ENCODE assay signal across 1 cellular context in the genomic region with DNA sequence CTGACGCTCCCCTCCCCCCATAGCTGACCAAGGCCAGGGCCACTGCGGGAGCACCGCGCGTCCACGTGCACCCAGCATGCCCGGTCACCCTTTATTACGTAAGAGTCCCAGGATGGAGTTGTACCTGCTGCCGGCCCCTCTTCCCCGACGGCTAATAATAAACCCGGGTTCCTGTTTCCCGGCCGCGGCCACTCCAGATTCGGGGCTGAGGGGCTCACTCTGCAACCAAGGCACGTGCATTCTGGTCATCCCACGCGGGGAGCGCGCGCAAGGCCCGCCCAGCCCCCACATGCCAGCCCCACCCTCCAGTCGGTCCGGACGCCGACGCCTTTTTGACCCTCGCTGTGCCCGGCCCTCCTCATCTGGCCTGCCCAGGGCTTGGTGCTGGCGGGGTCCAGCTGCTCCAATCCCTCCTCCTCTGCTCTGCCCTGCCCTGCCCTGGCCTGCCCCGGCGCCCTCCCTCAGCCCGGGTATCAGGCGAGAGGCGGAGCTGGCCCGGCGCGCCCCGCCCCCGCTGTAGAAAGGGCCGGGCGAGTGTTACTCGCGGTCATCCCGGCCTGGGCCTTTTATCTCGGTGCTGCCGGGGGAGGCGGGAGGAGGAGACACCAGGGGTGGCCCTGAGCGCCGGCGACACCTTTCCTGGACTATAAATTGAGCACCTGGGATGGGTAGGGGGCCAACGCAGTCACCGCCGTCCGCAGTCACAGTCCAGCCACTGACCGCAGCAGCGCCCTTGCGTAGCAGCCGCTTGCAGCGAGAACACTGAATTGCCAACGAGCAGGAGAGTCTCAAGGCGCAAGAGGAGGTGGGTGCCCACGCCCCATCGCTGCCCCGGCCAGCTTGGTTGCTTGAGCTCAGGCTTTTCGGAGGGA.
TF ChIP-seq lines count a peak whose summit lies in the region.

No MANE protein-coding gene starts in this region.

TF ChIP-seq in HepG2, 621 proteins besides CTCF, POLR2A, EP300 and RAD21 (continued from another document):
- peak; percentile 97; the same call in 1 of the 2 replicates for TF ChIP-seq NR1H2 (CRISPR knock-in tag; IDR thresholded peaks at IDR 0.05; ENCODE audit: borderline replicate concordance, low read depth)
- TF ChIP-seq, protein P1, sequence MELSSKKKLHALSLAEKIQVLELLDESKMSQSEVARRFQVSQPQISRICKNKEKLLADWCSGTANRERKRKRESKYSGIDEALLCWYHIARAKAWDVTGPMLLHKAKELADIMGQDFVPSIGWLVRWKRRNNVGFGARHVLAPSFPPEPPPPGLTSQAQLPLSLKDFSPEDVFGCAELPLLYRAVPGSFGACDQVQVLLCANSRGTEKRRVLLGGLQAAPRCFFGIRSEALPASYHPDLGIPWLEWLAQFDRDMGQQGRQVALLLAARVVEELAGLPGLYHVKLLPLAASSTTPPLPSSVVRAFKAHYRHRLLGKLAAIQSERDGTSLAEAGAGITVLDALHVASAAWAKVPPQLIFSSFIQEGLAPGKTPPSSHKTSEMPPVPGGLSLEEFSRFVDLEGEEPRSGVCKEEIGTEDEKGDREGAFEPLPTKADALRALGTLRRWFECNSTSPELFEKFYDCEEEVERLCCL (CRISPR knock-in tag; IDR thresholded peaks at IDR 0.05; ENCODE audit: borderline replicate concordance) = no peak; the same call in 1 of the 2 replicates
- TF ChIP-seq, protein P2, sequence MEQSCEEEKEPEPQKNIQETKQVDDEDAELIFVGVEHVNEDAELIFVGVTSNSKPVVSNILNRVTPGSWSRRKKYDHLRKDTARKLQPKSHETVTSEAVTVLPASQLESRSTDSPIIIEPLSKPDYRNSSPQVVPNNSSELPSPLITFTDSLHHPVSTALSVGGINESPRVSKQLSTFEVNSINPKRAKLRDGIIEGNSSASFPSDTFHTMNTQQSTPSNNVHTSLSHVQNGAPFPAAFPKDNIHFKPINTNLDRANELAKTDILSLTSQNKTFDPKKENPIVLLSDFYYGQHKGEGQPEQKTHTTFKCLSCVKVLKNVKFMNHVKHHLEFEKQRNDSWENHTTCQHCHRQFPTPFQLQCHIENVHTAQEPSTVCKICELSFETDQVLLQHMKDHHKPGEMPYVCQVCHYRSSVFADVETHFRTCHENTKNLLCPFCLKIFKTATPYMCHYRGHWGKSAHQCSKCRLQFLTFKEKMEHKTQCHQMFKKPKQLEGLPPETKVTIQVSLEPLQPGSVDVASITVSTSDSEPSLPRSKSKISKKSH (CRISPR knock-in tag; IDR thresholded peaks at IDR 0.05; ENCODE audit: borderline replicate concordance) = no peak; the same call in 1 of the 2 replicates
- 0 out of 2 replicates have a peak, but pooled peaks have one; percentile 17 for TF ChIP-seq THYN1 (CRISPR knock-in tag; IDR thresholded peaks at IDR 0.05; ENCODE audit: borderline replicate concordance, low read depth)
- TF ChIP-seq SMYD3 (CRISPR knock-in tag; IDR thresholded peaks at IDR 0.05) = no peak
- no peak for TF ChIP-seq ZNF382 (CRISPR knock-in tag; IDR thresholded peaks at IDR 0.05; ENCODE audit: borderline replicate concordance)
- TF ChIP-seq ZFYVE20 (CRISPR knock-in tag; IDR thresholded peaks at IDR 0.05; ENCODE audit: borderline replicate concordance, low read depth) = no peak
- TF ChIP-seq, protein P3, sequence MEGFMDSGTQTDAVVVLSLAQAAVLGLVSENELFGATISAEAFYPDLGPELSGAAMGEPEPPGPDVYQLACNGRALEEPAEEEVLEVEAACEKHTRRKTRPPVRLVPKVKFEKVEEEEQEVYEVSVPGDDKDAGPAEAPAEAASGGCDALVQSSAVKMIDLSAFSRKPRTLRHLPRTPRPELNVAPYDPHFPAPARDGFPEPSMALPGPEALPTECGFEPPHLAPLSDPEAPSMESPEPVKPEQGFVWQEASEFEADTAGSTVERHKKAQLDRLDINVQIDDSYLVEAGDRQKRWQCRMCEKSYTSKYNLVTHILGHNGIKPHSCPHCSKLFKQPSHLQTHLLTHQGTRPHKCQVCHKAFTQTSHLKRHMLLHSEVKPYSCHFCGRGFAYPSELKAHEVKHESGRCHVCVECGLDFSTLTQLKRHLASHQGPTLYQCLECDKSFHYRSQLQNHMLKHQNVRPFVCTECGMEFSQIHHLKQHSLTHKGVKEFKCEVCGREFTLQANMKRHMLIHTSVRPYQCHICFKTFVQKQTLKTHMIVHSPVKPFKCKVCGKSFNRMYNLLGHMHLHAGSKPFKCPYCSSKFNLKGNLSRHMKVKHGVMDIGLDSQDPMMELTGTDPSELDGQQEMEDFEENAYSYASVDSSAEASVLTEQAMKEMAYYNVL (CRISPR knock-in tag; IDR thresholded peaks at IDR 0.05; ENCODE audit: borderline replicate concordance) = no peak
- TF ChIP-seq CCDC6 (CRISPR knock-in tag; IDR thresholded peaks at IDR 0.05) = peak; percentile 64; the same call in 1 of the 2 replicates
- no peak for TF ChIP-seq ZNF577 (CRISPR knock-in tag; IDR thresholded peaks at IDR 0.05; ENCODE audit: borderline replicate concordance, low read depth)
- TF ChIP-seq HNRNPUL1 (IDR thresholded peaks at IDR 0.05; ENCODE audit: low read depth, low read length) = peak; percentile 24; the same call in 1 of the 2 replicates
- no peak for TF ChIP-seq RFX5 (IDR thresholded peaks at IDR 0.05; ENCODE audit: low read depth, low read length)
- TF ChIP-seq, protein P4, sequence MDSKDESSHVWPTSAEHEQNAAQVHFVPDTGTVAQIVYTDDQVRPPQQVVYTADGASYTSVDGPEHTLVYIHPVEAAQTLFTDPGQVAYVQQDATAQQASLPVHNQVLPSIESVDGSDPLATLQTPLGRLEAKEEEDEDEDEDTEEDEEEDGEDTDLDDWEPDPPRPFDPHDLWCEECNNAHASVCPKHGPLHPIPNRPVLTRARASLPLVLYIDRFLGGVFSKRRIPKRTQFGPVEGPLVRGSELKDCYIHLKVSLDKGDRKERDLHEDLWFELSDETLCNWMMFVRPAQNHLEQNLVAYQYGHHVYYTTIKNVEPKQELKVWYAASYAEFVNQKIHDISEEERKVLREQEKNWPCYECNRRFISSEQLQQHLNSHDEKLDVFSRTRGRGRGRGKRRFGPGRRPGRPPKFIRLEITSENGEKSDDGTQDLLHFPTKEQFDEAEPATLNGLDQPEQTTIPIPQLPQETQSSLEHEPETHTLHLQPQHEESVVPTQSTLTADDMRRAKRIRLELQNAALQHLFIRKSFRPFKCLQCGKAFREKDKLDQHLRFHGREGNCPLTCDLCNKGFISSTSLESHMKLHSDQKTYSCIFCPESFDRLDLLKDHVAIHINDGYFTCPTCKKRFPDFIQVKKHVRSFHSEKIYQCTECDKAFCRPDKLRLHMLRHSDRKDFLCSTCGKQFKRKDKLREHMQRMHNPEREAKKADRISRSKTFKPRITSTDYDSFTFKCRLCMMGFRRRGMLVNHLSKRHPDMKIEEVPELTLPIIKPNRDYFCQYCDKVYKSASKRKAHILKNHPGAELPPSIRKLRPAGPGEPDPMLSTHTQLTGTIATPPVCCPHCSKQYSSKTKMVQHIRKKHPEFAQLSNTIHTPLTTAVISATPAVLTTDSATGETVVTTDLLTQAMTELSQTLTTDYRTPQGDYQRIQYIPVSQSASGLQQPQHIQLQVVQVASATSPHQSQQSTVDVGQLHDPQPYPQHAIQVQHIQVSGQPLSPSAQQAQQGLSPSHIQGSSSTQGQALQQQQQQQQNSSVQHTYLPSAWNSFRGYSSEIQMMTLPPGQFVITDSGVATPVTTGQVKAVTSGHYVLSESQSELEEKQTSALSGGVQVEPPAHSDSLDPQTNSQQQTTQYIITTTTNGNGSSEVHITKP (CRISPR knock-in tag; IDR thresholded peaks at IDR 0.05; ENCODE audit: low read depth) = peak; percentile 17; the same call in 1 of the 2 replicates
- TF ChIP-seq, protein P5, sequence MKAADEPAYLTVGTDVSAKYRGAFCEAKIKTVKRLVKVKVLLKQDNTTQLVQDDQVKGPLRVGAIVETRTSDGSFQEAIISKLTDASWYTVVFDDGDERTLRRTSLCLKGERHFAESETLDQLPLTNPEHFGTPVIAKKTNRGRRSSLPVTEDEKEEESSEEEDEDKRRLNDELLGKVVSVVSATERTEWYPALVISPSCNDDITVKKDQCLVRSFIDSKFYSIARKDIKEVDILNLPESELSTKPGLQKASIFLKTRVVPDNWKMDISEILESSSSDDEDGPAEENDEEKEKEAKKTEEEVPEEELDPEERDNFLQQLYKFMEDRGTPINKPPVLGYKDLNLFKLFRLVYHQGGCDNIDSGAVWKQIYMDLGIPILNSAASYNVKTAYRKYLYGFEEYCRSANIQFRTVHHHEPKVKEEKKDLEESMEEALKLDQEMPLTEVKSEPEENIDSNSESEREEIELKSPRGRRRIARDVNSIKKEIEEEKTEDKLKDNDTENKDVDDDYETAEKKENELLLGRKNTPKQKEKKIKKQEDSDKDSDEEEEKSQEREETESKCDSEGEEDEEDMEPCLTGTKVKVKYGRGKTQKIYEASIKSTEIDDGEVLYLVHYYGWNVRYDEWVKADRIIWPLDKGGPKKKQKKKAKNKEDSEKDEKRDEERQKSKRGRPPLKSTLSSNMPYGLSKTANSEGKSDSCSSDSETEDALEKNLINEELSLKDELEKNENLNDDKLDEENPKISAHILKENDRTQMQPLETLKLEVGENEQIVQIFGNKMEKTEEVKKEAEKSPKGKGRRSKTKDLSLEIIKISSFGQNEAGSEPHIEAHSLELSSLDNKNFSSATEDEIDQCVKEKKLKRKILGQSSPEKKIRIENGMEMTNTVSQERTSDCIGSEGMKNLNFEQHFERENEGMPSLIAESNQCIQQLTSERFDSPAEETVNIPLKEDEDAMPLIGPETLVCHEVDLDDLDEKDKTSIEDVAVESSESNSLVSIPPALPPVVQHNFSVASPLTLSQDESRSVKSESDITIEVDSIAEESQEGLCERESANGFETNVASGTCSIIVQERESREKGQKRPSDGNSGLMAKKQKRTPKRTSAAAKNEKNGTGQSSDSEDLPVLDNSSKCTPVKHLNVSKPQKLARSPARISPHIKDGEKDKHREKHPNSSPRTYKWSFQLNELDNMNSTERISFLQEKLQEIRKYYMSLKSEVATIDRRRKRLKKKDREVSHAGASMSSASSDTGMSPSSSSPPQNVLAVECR (CRISPR knock-in tag; IDR thresholded peaks at IDR 0.05; ENCODE audit: borderline replicate concordance) = peak; percentile 55; the same call in 1 of the 2 replicates
- TF ChIP-seq ZNF335 (CRISPR knock-in tag; IDR thresholded peaks at IDR 0.05) = 0 out of 2 replicates have a peak, but pooled peaks have one; percentile 43
- TF ChIP-seq, protein P6, sequence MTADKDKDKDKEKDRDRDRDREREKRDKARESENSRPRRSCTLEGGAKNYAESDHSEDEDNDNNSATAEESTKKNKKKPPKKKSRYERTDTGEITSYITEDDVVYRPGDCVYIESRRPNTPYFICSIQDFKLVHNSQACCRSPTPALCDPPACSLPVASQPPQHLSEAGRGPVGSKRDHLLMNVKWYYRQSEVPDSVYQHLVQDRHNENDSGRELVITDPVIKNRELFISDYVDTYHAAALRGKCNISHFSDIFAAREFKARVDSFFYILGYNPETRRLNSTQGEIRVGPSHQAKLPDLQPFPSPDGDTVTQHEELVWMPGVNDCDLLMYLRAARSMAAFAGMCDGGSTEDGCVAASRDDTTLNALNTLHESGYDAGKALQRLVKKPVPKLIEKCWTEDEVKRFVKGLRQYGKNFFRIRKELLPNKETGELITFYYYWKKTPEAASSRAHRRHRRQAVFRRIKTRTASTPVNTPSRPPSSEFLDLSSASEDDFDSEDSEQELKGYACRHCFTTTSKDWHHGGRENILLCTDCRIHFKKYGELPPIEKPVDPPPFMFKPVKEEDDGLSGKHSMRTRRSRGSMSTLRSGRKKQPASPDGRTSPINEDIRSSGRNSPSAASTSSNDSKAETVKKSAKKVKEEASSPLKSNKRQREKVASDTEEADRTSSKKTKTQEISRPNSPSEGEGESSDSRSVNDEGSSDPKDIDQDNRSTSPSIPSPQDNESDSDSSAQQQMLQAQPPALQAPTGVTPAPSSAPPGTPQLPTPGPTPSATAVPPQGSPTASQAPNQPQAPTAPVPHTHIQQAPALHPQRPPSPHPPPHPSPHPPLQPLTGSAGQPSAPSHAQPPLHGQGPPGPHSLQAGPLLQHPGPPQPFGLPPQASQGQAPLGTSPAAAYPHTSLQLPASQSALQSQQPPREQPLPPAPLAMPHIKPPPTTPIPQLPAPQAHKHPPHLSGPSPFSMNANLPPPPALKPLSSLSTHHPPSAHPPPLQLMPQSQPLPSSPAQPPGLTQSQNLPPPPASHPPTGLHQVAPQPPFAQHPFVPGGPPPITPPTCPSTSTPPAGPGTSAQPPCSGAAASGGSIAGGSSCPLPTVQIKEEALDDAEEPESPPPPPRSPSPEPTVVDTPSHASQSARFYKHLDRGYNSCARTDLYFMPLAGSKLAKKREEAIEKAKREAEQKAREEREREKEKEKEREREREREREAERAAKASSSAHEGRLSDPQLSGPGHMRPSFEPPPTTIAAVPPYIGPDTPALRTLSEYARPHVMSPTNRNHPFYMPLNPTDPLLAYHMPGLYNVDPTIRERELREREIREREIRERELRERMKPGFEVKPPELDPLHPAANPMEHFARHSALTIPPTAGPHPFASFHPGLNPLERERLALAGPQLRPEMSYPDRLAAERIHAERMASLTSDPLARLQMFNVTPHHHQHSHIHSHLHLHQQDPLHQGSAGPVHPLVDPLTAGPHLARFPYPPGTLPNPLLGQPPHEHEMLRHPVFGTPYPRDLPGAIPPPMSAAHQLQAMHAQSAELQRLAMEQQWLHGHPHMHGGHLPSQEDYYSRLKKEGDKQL (CRISPR knock-in tag; IDR thresholded peaks at IDR 0.05; ENCODE audit: low read depth) = 0 out of 2 replicates have a peak, but pooled peaks have one; percentile 23
- 0 out of 2 replicates have a peak, but pooled peaks have one; percentile 23 for TF ChIP-seq SOX5 (CRISPR knock-in tag; IDR thresholded peaks at IDR 0.05; ENCODE audit: borderline replicate concordance)
- no peak for TF ChIP-seq IRF2 (CRISPR knock-in tag; IDR thresholded peaks at IDR 0.05)
- TF ChIP-seq RFXAP (CRISPR knock-in tag; IDR thresholded peaks at IDR 0.05; ENCODE audit: borderline replicate concordance) = peak; percentile 64; the same call in 1 of the 2 replicates
- TF ChIP-seq, protein P7, sequence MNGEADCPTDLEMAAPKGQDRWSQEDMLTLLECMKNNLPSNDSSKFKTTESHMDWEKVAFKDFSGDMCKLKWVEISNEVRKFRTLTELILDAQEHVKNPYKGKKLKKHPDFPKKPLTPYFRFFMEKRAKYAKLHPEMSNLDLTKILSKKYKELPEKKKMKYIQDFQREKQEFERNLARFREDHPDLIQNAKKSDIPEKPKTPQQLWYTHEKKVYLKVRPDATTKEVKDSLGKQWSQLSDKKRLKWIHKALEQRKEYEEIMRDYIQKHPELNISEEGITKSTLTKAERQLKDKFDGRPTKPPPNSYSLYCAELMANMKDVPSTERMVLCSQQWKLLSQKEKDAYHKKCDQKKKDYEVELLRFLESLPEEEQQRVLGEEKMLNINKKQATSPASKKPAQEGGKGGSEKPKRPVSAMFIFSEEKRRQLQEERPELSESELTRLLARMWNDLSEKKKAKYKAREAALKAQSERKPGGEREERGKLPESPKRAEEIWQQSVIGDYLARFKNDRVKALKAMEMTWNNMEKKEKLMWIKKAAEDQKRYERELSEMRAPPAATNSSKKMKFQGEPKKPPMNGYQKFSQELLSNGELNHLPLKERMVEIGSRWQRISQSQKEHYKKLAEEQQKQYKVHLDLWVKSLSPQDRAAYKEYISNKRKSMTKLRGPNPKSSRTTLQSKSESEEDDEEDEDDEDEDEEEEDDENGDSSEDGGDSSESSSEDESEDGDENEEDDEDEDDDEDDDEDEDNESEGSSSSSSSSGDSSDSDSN (CRISPR knock-in tag; IDR thresholded peaks at IDR 0.05) = peak; percentile 45
- TF ChIP-seq, protein P8, sequence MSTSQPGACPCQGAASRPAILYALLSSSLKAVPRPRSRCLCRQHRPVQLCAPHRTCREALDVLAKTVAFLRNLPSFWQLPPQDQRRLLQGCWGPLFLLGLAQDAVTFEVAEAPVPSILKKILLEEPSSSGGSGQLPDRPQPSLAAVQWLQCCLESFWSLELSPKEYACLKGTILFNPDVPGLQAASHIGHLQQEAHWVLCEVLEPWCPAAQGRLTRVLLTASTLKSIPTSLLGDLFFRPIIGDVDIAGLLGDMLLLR (CRISPR knock-in tag; IDR thresholded peaks at IDR 0.05) = no peak
- peak; percentile 25 for TF ChIP-seq NRL (CRISPR knock-in tag; IDR thresholded peaks at IDR 0.05; ENCODE audit: borderline replicate concordance)
- TF ChIP-seq FOXP1 (IDR thresholded peaks at IDR 0.05) = no peak
- peak; percentile 21; the same call in 1 of the 2 replicates for TF ChIP-seq FOXP1 (CRISPR knock-in tag; IDR thresholded peaks at IDR 0.05)
